In the genomic region with DNA sequence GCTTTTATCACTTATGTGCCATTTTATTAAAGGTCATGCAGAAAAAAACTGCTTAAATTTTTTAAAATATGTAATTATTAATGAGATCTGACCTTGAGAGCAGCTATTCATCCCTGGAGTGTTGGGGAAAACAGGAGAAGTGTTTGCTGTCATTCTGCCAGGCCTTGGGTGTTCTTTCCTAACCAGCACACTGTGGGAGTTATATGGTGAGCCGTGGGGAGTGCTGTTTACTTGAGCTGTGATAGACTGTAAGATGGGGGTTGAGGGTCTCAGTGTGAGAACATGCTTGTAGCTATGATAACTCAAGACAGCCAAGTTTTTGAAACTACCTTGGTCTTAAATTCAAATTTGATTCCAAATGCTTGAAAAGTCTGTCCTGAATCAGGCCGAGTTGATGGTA, we compare ENCODE assay signal across 14 cellular contexts.
"Had no signal": no experiment of that assay in that cellular context is flagged by ENCODE, and none has a peak within 500 bp of the region (broad histone marks: within the 10 kb centered on the region; RNA-seq: fewer than 3 reads in every experiment).

No MANE protein-coding gene starts in this region.

- H3K27me3 ChIP-seq: adrenal gland, esophagus squamous epithelium, neutrophil, right lobe of liver, tibial artery had no signal

- H3K4me3 Mint-ChIP-seq: activated B cell treated with CpG ODN at 0.5 μM for 24 hours; activated naive CD4-positive, alpha-beta T cell treated with anti-CD3 and anti-CD28 coated beads, Interleukin-2, amount 10 ng/mL, durations not matched to agents 7 days and 5 days; T-helper 1 cell treated with Interleukin-12 subunit alpha and Interleukin-12 subunit beta and Interleukin-4 antibody, amounts not matched to agents 30 μg/mL and 1 μg/mL, for 36 hours had no signal

- H3K27ac Mint-ChIP-seq: activated B cell treated with CpG ODN at 0.5 μM for 24 hours; activated naive CD4-positive, alpha-beta T cell treated with anti-CD3 and anti-CD28 coated beads, Interleukin-2, amount 10 ng/mL, durations not matched to agents 7 days and 5 days; activated T-helper 2 cell treated with anti-CD3 and anti-CD28 coated beads, Interferon-gamma antibody, Interleukin-2, Interleukin-4, amounts not matched to agents 10 μg/mL and 5 μg/mL and 100 μg/mL, durations not matched to agents 14 hours and 24 hours and 36 hours; T-helper 1 cell treated with Interleukin-12 subunit alpha and Interleukin-12 subunit beta and Interleukin-4 antibody, amounts not matched to agents 30 μg/mL and 1 μg/mL, for 36 hours had no signal

- H3K4me1 Mint-ChIP-seq: activated B cell treated with CpG ODN at 0.5 μM for 24 hours; activated naive CD4-positive, alpha-beta T cell treated with anti-CD3 and anti-CD28 coated beads, Interleukin-2, amount 10 ng/mL, durations not matched to agents 7 days and 5 days had no signal

- H3K36me3 Mint-ChIP-seq: activated naive CD4-positive, alpha-beta T cell treated with anti-CD3 and anti-CD28 coated beads, Interleukin-2, amount 10 ng/mL, durations not matched to agents 7 days and 5 days had no signal

- DNase-seq: activated B cell treated with CpG ODN at 0.5 μM for 24 hours; activated CD4-positive, alpha-beta T cell treated with anti-CD3 and anti-CD28 coated beads, Interleukin-2, amount 50 U/mL, for 1 hour; activated naive CD4-positive, alpha-beta T cell treated with anti-CD3 and anti-CD28 coated beads, Interleukin-2, amount 10 ng/mL, durations not matched to agents 7 days and 5 days; adrenal gland; esophagus squamous epithelium; kidney; left ventricle myocardium superior; right lobe of liver; stimulated activated CD4-positive, alpha-beta T cell treated with anti-CD3 and anti-CD28 coated beads, Interleukin-4, amount 100 ng/mL, for 24 hours; tibial artery had no signal

- H3K4me1 ChIP-seq: prostate gland, right lobe of liver had no signal

- H3K4me3 ChIP-seq: adrenal gland, esophagus squamous epithelium, prostate gland, right lobe of liver, tibial artery had no signal

- H3K27me3 Mint-ChIP-seq: activated B cell treated with CpG ODN at 0.5 μM for 24 hours; activated naive CD4-positive, alpha-beta T cell treated with anti-CD3 and anti-CD28 coated beads, Interleukin-2, amount 10 ng/mL, durations not matched to agents 7 days and 5 days had no signal

- ATAC-seq: left ventricle myocardium superior, right lobe of liver had no signal

- H3K9me3 Mint-ChIP-seq: T-helper 1 cell treated with Interleukin-12 subunit alpha and Interleukin-12 subunit beta and Interleukin-4 antibody, amounts not matched to agents 30 μg/mL and 1 μg/mL, for 36 hours had no signal

- H3K9me3 ChIP-seq: adrenal gland, esophagus squamous epithelium, neutrophil, prostate gland, right lobe of liver, tibial artery had no signal

- H3K27ac ChIP-seq: adrenal gland, esophagus squamous epithelium, neutrophil, prostate gland, right lobe of liver, tibial artery had no signal

- H3K36me3 ChIP-seq: adrenal gland, esophagus squamous epithelium, neutrophil, prostate gland, right lobe of liver, tibial artery had no signal
